ENCODE assay signal across 22 cellular contexts in the genomic region with DNA sequence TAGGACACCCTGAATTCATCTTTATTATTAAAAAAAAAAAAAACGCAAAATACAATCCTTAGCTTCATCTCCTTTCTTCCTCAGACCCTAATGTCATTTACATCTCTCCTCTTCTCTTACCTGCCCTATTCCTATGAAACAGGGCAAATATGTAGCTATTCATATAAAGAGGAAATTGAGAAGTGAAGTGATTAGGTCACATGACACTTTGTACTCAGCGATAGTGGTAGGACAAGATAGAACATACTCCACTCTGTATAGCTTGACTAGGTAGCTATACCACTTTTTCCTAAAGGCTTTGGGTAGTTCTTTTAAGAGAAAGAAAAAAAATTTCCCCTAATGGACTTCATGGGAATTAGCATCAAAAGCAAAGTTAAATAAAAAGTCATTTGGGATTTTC.
"Had no signal": no experiment of that assay in that cellular context is flagged by ENCODE, and none has a peak within 500 bp of the region (broad histone marks: within the 10 kb centered on the region; RNA-seq: fewer than 3 reads in every experiment).

No MANE protein-coding gene starts in this region.

- FAIRE-seq: endometrium had no signal

- H3K9me3 ChIP-seq: esophagus muscularis mucosa, left lung, neutrophil, spleen, tibial artery, upper lobe of left lung, vagina had no signal

- H3K4me3 ChIP-seq: coronary artery, esophagus muscularis mucosa, left lung, lung, spleen, tibial artery, vagina had no signal

- H3K36me3 ChIP-seq: esophagus muscularis mucosa, left lung, neutrophil, spleen, tibial artery, upper lobe of left lung, vagina had no signal

- H3K27me3 ChIP-seq: esophagus muscularis mucosa, tibial artery, upper lobe of left lung, vagina had no signal

- H3K4me1 ChIP-seq: tibial artery had no signal

- H3K27ac ChIP-seq: neutrophil, spleen, tibial artery, vagina had no signal

- DNase-seq: effector memory CD4-positive, alpha-beta T cell; immature natural killer cell; left lung; mesenchymal stem cell; midbrain; naive B cell; nephron progenitor cell; posterior cingulate gyrus; right cardiac atrium; spleen; stimulated activated CD4-positive, alpha-beta T cell treated with anti-CD3 and anti-CD28 coated beads, Interleukin-15, amount 100 ng/mL, for 24 hours; stimulated activated CD4-positive, alpha-beta T cell treated with anti-CD3 and anti-CD28 coated beads, Interleukin-1b, Interleukin-23, amount 100 ng/mL, for 48 hours; stimulated activated CD4-positive, alpha-beta T cell treated with anti-CD3 and anti-CD28 coated beads, Interleukin-4, amount 100 ng/mL, for 24 hours; tibial artery; upper lobe of left lung had no signal

- ATAC-seq: right cardiac atrium; stimulated activated memory B cell treated with anti-CD40 and anti-IgM and Interleukin-4, amounts not matched to agents 10 μg/mL and 1 μg/mL and 100 μg/mL, for 72 hours had no signal
